Comparison of ENCODE assay signal across 14 cellular contexts in genomic region chr10:132392811-132393694, GRCh38. TPM values are rescaled to one million over a fixed set of nuclear protein-coding genes. Genes with fewer than 3 reads are reported as not detected.
DNase-seq lines count a peak whose midpoint lies in the region; ATAC-seq and TF ChIP-seq lines count a peak whose summit lies in the region.
"Had no signal": no experiment of that assay in that cellular context is flagged by ENCODE, and none has a peak within 500 bp of the region (broad histone marks: within the 10 kb centered on the region; RNA-seq: fewer than 3 reads in every experiment).

No MANE protein-coding gene starts in this region.

- H3K4me1 Mint-ChIP-seq in HFFc6 (ENCODE audit: low read depth), result peaks cover 18% of the 10 kb centered on the region

- no peak for ATAC-seq in GM18907 (IDR thresholded peaks at IDR 0.05; ENCODE audit: unreplicated experiment)
- ATAC-seq: activated T-cell treated with anti-CD3 and anti-CD28 coated beads, Interleukin-2, amount 50 U/mL, for 72 hours; WTC11 had no signal

- H3K4me3 Mint-ChIP-seq in HFFc6, result no peak overlapping the region
- H3K4me3 Mint-ChIP-seq: activated T-cell treated with anti-CD3 and anti-CD28 coated beads, Interleukin-2, amount 50 U/mL, for 72 hours; WTC11 had no signal

- H3K9me3 ChIP-seq in adipocyte (ENCODE audit: control insufficient read depth, low read length), result no peaks in the 10 kb centered on the region

- H3K36me3 Mint-ChIP-seq in HFFc6 (ENCODE audit: low read depth), result no peaks in the 10 kb centered on the region
- H3K36me3 Mint-ChIP-seq: WTC11 had no signal

- H3K9ac ChIP-seq in adipocyte (ENCODE audit: low read length), result no peak overlapping the region

- 64 to 79% methylated on average over 10 to 12 of the region's 12 CpGs for WGBS in lower leg skin, 2 donors

- H3K4me3 ChIP-seq in adipocyte (ENCODE audit: low read length) (no peak overlapping the region), lower leg skin (ENCODE audit: low read depth, poor library complexity, severe bottlenecking) (no peak overlapping the region)
- H3K4me3 ChIP-seq: SK-N-MC had no signal

- intact Hi-C loops in lower leg skin (cut with DNase I; ENCODE audit: low total_unique reads), result no loop called here

- no peaks in the 10 kb centered on the region for H3K9me3 Mint-ChIP-seq in HFFc6

- H3K36me3 ChIP-seq in adipocyte (ENCODE audit: control insufficient read depth, insufficient read depth, low read length, severe bottlenecking), result no peaks in the 10 kb centered on the region

- peaks cover 29% of the 10 kb centered on the region for H3K4me1 ChIP-seq in adipocyte (ENCODE audit: control insufficient read depth, insufficient read depth, low read length)

- H3K27me3 Mint-ChIP-seq in HFFc6 (ENCODE audit: insufficient read depth), result peaks cover 2% of the 10 kb centered on the region

- DNase-seq in AG08395 (ENCODE audit: low spot score), result peak; percentile 72
- DNase-seq in HFFc6, result peak; percentile 71
- DNase-seq in adipocyte (ENCODE audit: low read depth), result peak; percentile 46
- peak; percentile 94 for DNase-seq in myocyte (ENCODE audit: low read depth)
- DNase-seq in occipital lobe (lab: John Stamatoyannopoulos, UW), result no peak
- no peak for DNase-seq in lower leg skin (ENCODE audit: low spot score in 2 of 2)
- DNase-seq in dermis blood vessel endothelial cell, result no peak
- DNase-seq: activated T-cell treated with anti-CD3 and anti-CD28 coated beads, Interleukin-2, amount 50 U/mL, for 72 hours; NCI-H1105 treated with DMSO at 0.1 percent for 48 hours; NCI-H69; stimulated activated CD4-positive, alpha-beta T cell treated with anti-CD3 and anti-CD28 coated beads, Interleukin-12 subunit alpha, Interleukin-12 subunit beta, amount 100 ng/mL, for 4 hours had no signal

- TF ChIP-seq POLR2A in lower leg skin (IDR thresholded peaks at IDR 0.05), result no peak

- peak overlapping the region; percentile 67 for H3K27ac Mint-ChIP-seq in HFFc6
- H3K27ac Mint-ChIP-seq: activated T-cell treated with anti-CD3 and anti-CD28 coated beads, Interleukin-2, amount 50 U/mL, for 72 hours; WTC11 had no signal

- TF ChIP-seq CTCF in HFFc6 (IDR thresholded peaks at IDR 0.05) (no peak), lower leg skin (IDR thresholded peaks at IDR 0.05) (no peak)

- no peaks in the 10 kb centered on the region for H3K27me3 ChIP-seq in adipocyte (replicated peaks; ENCODE audit: control insufficient read depth, insufficient read depth, low read length)

RNA-seq across cellular contexts. Expression of gene PWWP2B, which starts 3.9 kb away (rescaled TPM):
- total RNA-seq in HFFc6 (2021; fragmentation: NEBNext Ultra II Directional; extraction: Animal tissue kit (Norgen Biotek cat#: 25700)), result 1 to 10 TPM; 4.1 to 6.3 (median 4.7) TPM
- total RNA-seq in myocyte (11.1 and 20.1 TPM in 2 replicates), occipital lobe (5.6 TPM), lower leg skin (10 to 100 TPM; 28.3 to 33.1 (median 28.9) TPM), dermis blood vessel endothelial cell (15.1 and 16.3 TPM in 2 replicates)
- polyA plus RNA-seq in myocyte (2012), result 5.1 TPM

Comparison
In these comparisons a context has a peak if more than half of its experiments do, and no peak if none do; other contexts are left out.
1. DNase-seq: peak in AG08395 (single experiment), HFFc6 (single experiment), adipocyte (single experiment) and myocyte (single experiment); none in occipital lobe (single experiment), lower leg skin (0 of 2) and dermis blood vessel endothelial cell (single experiment).